In the genomic region with DNA sequence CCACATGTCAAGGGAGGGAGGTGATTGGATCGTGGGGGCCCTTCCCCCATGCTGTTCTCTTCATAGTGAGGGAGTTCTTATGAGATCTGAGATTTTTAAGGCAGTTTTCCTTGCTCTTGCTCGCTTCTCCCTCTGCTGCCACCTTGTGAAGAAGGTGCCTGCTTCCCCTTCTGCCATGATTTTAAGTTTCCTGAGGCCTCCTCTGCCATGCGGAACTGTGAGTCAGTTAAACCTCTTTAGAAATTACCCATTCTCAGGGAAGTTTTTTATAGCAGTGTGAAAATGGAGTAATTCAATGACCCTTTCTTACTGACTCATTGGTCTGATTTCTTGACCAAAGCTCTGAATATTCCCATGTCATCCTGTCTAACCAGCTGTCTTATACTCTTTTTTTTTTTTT, we compare ENCODE assay signal across 13 cellular contexts.
DNase-seq lines count a peak whose midpoint lies in the region; ATAC-seq and TF ChIP-seq lines count a peak whose summit lies in the region.
"Had no signal": no experiment of that assay in that cellular context is flagged by ENCODE, and none has a peak within 500 bp of the region (broad histone marks: within the 10 kb centered on the region; RNA-seq: fewer than 3 reads in every experiment).

No MANE protein-coding gene starts in this region.

- ATAC-seq in thoracic aorta (ENCODE audit: insufficient number of reproducible peaks, low FRiP score, low read depth), result no peak

- H3K4me1 ChIP-seq in thoracic aorta (ENCODE audit: control insufficient read depth in 1 of 2, low read depth in 2 of 2), result peaks cover 43 to 85% of the 10 kb centered on the region in 2 donors

- intact Hi-C loops in activated CD4-positive, alpha-beta memory T cell treated with anti-CD3 and anti-CD28 coated beads for 36 hours (cut with micrococcal nuclease), result loop anchor here (10.0 kb wide), 1 partner anchor 883 kb away; no protein-coding TSS in a partner anchor

- H3K4me3 Mint-ChIP-seq in activated CD4-positive, alpha-beta memory T cell treated with anti-CD3 and anti-CD28 coated beads for 36 hours, result no peak overlapping the region
- no peak overlapping the region for H3K4me3 Mint-ChIP-seq in activated CD4-positive, alpha-beta memory T cell treated with anti-CD3 and anti-CD28 coated beads, Interleukin-2, amount 10 ng/mL, durations not matched to agents 7 days and 5 days
- H3K4me3 Mint-ChIP-seq: activated naive CD4-positive, alpha-beta T cell treated with anti-CD3 and anti-CD28 coated beads, Interleukin-2, amount 10 ng/mL, durations not matched to agents 7 days and 5 days had no signal

- H3K27me3 ChIP-seq in thoracic aorta (replicated peaks; ENCODE audit: insufficient read depth), result no peaks in the 10 kb centered on the region

- H3K27me3 Mint-ChIP-seq in activated CD4-positive, alpha-beta memory T cell treated with anti-CD3 and anti-CD28 coated beads for 36 hours, result peaks cover 1% of the 10 kb centered on the region
- no peaks in the 10 kb centered on the region for H3K27me3 Mint-ChIP-seq in activated CD4-positive, alpha-beta memory T cell treated with anti-CD3 and anti-CD28 coated beads, Interleukin-2, amount 10 ng/mL, durations not matched to agents 7 days and 5 days
- H3K27me3 Mint-ChIP-seq: activated naive CD4-positive, alpha-beta T cell treated with anti-CD3 and anti-CD28 coated beads, Interleukin-2, amount 10 ng/mL, durations not matched to agents 7 days and 5 days had no signal

- H3K4me1 Mint-ChIP-seq in activated CD4-positive, alpha-beta memory T cell treated with anti-CD3 and anti-CD28 coated beads for 36 hours (ENCODE audit: low read depth), result peaks cover 43% of the 10 kb centered on the region
- H3K4me1 Mint-ChIP-seq in activated CD4-positive, alpha-beta memory T cell treated with anti-CD3 and anti-CD28 coated beads, Interleukin-2, amount 10 ng/mL, durations not matched to agents 7 days and 5 days, result peaks cover 11% of the 10 kb centered on the region

- peak; percentile 20 for DNase-seq in activated CD4-positive, alpha-beta memory T cell treated with anti-CD3 and anti-CD28 coated beads for 36 hours
- DNase-seq in activated CD4-positive, alpha-beta memory T cell treated with anti-CD3 and anti-CD28 coated beads, Interleukin-2, amount 10 ng/mL, durations not matched to agents 7 days and 5 days, result no peak
- DNase-seq in RPMI7951 (ENCODE audit: low read depth), result peak; percentile 94
- peak; percentile 91 for DNase-seq in fibroblast of mammary gland (ENCODE audit: low read depth)
- no peak for DNase-seq in thoracic aorta (ENCODE audit: low spot score)
- no peak for DNase-seq in NK-92 (lab: John Stamatoyannopoulos, UW; ENCODE audit: unreplicated experiment)
- no peak for DNase-seq in amygdala (lab: John Stamatoyannopoulos, UW)
- no peak for DNase-seq in activated gamma-delta T cell treated with Interleukin-2 at 50 U/mL for 16 hours
- DNase-seq: activated naive CD4-positive, alpha-beta T cell treated with anti-CD3 and anti-CD28 coated beads, Interleukin-2, amount 10 ng/mL, durations not matched to agents 7 days and 5 days; AML-193; NCI-H1105; T-helper 2 cell had no signal

- POLR2A ChIA-PET in activated CD4-positive, alpha-beta memory T cell treated with anti-CD3 and anti-CD28 coated beads for 36 hours (lab: Charles Lee), result no interaction called here
- POLR2A ChIA-PET in activated CD4-positive, alpha-beta memory T cell treated with anti-CD3 and anti-CD28 coated beads, Interleukin-2, amount 10 ng/mL, durations not matched to agents 7 days and 5 days (lab: Charles Lee), result no interaction called here

- H3K36me3 ChIP-seq in thoracic aorta, result no peaks in the 10 kb centered on the region

- peak overlapping the region; percentile 20 to 28 for H3K27ac ChIP-seq in thoracic aorta
- H3K27ac ChIP-seq: parathyroid adenoma had no signal

- no peak overlapping the region for H3K4me3 ChIP-seq in fibroblast of mammary gland (ENCODE audit: control insufficient read depth, low read depth, low read length)
- no peak overlapping the region for H3K4me3 ChIP-seq in thoracic aorta

- H3K36me3 Mint-ChIP-seq in activated CD4-positive, alpha-beta memory T cell treated with anti-CD3 and anti-CD28 coated beads for 36 hours, result peaks cover 4% of the 10 kb centered on the region
- H3K36me3 Mint-ChIP-seq in activated CD4-positive, alpha-beta memory T cell treated with anti-CD3 and anti-CD28 coated beads, Interleukin-2, amount 10 ng/mL, durations not matched to agents 7 days and 5 days (ENCODE audit: low read depth), result no peaks in the 10 kb centered on the region
- H3K36me3 Mint-ChIP-seq: activated naive CD4-positive, alpha-beta T cell treated with anti-CD3 and anti-CD28 coated beads, Interleukin-2, amount 10 ng/mL, durations not matched to agents 7 days and 5 days had no signal

- TF ChIP-seq CTCF in fibroblast of mammary gland (conservative IDR thresholded peaks at IDR 0.05; ENCODE audit: control insufficient read depth, insufficient read depth, low read depth, low read length) (peak; percentile 43), thoracic aorta (IDR thresholded peaks at IDR 0.05) (no peak)

- CTCF ChIA-PET in activated CD4-positive, alpha-beta memory T cell treated with anti-CD3 and anti-CD28 coated beads for 36 hours (lab: Charles Lee), result interaction anchor here (0.7 to 1.8 kb wide), 4 partner anchors 19 to 948 kb away, joined by 3 to 7 read pairs (median 4); no protein-coding TSS in a partner anchor
- CTCF ChIA-PET in activated CD4-positive, alpha-beta memory T cell treated with anti-CD3 and anti-CD28 coated beads, Interleukin-2, amount 10 ng/mL, durations not matched to agents 7 days and 5 days (lab: Charles Lee), result no interaction called here

- H3K9me3 ChIP-seq in thoracic aorta, result no peaks in the 10 kb centered on the region

- H3K9me3 Mint-ChIP-seq in activated CD4-positive, alpha-beta memory T cell treated with anti-CD3 and anti-CD28 coated beads for 36 hours, result no peaks in the 10 kb centered on the region
- H3K9me3 Mint-ChIP-seq in activated CD4-positive, alpha-beta memory T cell treated with anti-CD3 and anti-CD28 coated beads, Interleukin-2, amount 10 ng/mL, durations not matched to agents 7 days and 5 days, result no peaks in the 10 kb centered on the region
- H3K9me3 Mint-ChIP-seq: activated naive CD4-positive, alpha-beta T cell treated with anti-CD3 and anti-CD28 coated beads, Interleukin-2, amount 10 ng/mL, durations not matched to agents 7 days and 5 days had no signal

- H3K27ac Mint-ChIP-seq in activated CD4-positive, alpha-beta memory T cell treated with anti-CD3 and anti-CD28 coated beads for 36 hours, result no peak overlapping the region
- H3K27ac Mint-ChIP-seq in activated CD4-positive, alpha-beta memory T cell treated with anti-CD3 and anti-CD28 coated beads, Interleukin-2, amount 10 ng/mL, durations not matched to agents 7 days and 5 days, result no peak overlapping the region
- H3K27ac Mint-ChIP-seq: activated naive CD4-positive, alpha-beta T cell treated with anti-CD3 and anti-CD28 coated beads, Interleukin-2, amount 10 ng/mL, durations not matched to agents 7 days and 5 days had no signal

Comparison
In these comparisons a context has a peak if more than half of its experiments do, and no peak if none do; other contexts are left out.
1. DNase-seq: peak in activated CD4-positive, alpha-beta memory T cell treated with anti-CD3 and anti-CD28 coated beads for 36 hours (single experiment), RPMI7951 (single experiment) and fibroblast of mammary gland (single experiment); none in activated CD4-positive, alpha-beta memory T cell treated with anti-CD3 and anti-CD28 coated beads, Interleukin-2, amount 10 ng/mL, durations not matched to agents 7 days and 5 days (single experiment), thoracic aorta (single experiment), NK-92 (single experiment), amygdala (0 of 56) and activated gamma-delta T cell treated with Interleukin-2 at 50 U/mL for 16 hours (single experiment).